ENCODE assay signal across 1 cellular context in the genomic region with DNA sequence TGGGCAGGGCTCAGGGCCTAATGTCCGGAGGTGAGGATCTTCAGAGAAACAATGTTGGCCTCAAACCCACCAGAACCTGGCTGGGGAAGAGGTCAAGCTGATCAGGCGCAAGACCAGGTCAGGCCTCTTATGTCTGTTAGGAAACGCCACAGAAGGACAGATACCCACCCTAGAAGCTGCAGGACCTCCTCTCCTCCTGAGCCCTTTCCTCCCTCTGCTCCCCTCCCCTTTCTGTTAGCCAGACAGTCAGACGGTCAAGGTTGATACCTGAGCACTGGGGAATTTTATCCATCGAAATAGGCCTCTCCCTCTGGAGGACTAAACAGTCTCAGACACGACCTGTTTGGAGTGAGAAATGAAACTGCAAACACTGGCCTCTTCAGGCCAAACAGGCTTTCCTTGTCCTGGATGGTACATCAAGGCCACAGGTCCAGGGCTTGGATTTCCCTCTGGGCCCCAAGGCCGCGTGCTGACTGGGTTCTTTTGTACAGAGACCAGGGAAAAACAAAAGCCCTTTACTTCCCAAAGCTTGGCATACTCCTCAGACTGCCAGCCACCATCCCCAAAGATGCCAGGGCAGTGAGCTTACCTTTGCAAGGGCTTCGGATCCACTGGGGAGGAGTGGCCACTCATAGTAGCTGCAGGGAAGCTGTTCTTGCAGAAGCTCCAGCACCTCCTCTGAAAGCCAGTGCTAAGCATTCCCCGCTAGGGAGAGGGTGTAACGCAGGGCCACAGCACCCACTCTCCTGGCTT.
TF ChIP-seq lines count a peak whose summit lies in the region.

No MANE protein-coding gene starts in this region.

TF ChIP-seq in HepG2, 621 proteins besides CTCF, POLR2A, EP300 and RAD21 (continued from another document and continues in another):
- TF ChIP-seq, protein P1, sequence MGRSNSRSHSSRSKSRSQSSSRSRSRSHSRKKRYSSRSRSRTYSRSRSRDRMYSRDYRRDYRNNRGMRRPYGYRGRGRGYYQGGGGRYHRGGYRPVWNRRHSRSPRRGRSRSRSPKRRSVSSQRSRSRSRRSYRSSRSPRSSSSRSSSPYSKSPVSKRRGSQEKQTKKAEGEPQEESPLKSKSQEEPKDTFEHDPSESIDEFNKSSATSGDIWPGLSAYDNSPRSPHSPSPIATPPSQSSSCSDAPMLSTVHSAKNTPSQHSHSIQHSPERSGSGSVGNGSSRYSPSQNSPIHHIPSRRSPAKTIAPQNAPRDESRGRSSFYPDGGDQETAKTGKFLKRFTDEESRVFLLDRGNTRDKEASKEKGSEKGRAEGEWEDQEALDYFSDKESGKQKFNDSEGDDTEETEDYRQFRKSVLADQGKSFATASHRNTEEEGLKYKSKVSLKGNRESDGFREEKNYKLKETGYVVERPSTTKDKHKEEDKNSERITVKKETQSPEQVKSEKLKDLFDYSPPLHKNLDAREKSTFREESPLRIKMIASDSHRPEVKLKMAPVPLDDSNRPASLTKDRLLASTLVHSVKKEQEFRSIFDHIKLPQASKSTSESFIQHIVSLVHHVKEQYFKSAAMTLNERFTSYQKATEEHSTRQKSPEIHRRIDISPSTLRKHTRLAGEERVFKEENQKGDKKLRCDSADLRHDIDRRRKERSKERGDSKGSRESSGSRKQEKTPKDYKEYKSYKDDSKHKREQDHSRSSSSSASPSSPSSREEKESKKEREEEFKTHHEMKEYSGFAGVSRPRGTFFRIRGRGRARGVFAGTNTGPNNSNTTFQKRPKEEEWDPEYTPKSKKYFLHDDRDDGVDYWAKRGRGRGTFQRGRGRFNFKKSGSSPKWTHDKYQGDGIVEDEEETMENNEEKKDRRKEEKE (IDR thresholded peaks at IDR 0.05): no peak
- TF ChIP-seq IKZF4 (CRISPR knock-in tag; IDR thresholded peaks at IDR 0.05; ENCODE audit: borderline replicate concordance, low read depth, not compliant biosample characterization) (no peak), SKI (IDR thresholded peaks at IDR 0.05; ENCODE audit: partially characterized antibody) (peak; percentile 94), DNMT1 (CRISPR knock-in tag; IDR thresholded peaks at IDR 0.05) (no peak), ZNF441 (CRISPR knock-in tag; IDR thresholded peaks at IDR 0.05; ENCODE audit: borderline replicate concordance) (0 out of 2 replicates have a peak, but pooled peaks have one; percentile 33), ZNF629 (CRISPR knock-in tag; conservative IDR thresholded peaks at IDR 0.05) (no peak; the same call in 1 of the 2 replicates), SSRP1 (CRISPR knock-in tag; IDR thresholded peaks at IDR 0.05) (peak; percentile 91; the same call in 1 of the 2 replicates), POLR2AphosphoS5 (IDR thresholded peaks at IDR 0.05; ENCODE audit: low read depth, low read length) (no peak), ZBTB1 (CRISPR knock-in tag; IDR thresholded peaks at IDR 0.05; ENCODE audit: borderline replicate concordance) (no peak), GTF2F1 (IDR thresholded peaks at IDR 0.05; ENCODE audit: low read length) (no peak), KLF6 (CRISPR knock-in tag; IDR thresholded peaks at IDR 0.05) (0 out of 2 replicates have a peak, but pooled peaks have one; percentile 42), ZNF75D (CRISPR knock-in tag; IDR thresholded peaks at IDR 0.05; ENCODE audit: borderline replicate concordance) (no peak), FIP1L1 (IDR thresholded peaks at IDR 0.05; ENCODE audit: borderline replicate concordance, insufficient read depth, low read depth, low read length) (no peak), ZNF143 (CRISPR knock-in tag; IDR thresholded peaks at IDR 0.05) (no peak), REL (CRISPR knock-in tag; conservative IDR thresholded peaks at IDR 0.05) (no peak), ZNF432 (CRISPR knock-in tag; IDR thresholded peaks at IDR 0.05; ENCODE audit: borderline replicate concordance) (no peak), BORCS8-MEF2B (CRISPR knock-in tag; IDR thresholded peaks at IDR 0.05) (peak; percentile 56; the same call in 1 of the 2 replicates), TBP (CRISPR knock-in tag; IDR thresholded peaks at IDR 0.05) (no peak), ZNF530 (CRISPR knock-in tag; IDR thresholded peaks at IDR 0.05; ENCODE audit: low read depth) (no peak), ZNF839 (CRISPR knock-in tag; IDR thresholded peaks at IDR 0.05; ENCODE audit: borderline replicate concordance) (peak; percentile 78; the same call in 1 of the 2 replicates), HMG20B (CRISPR knock-in tag; conservative IDR thresholded peaks at IDR 0.05) (no peak; the same call in none of the 2 replicates), JUNB (CRISPR knock-in tag; IDR thresholded peaks at IDR 0.05; ENCODE audit: borderline replicate concordance) (no peak), HDAC1 (CRISPR knock-in tag; IDR thresholded peaks at IDR 0.05) (peak; percentile 85; the same call in 1 of the 2 replicates), ZNF205 (CRISPR knock-in tag; IDR thresholded peaks at IDR 0.05) (peak; percentile 88; the same call in 1 of the 2 replicates), ZNF264 (CRISPR knock-in tag; IDR thresholded peaks at IDR 0.05) (0 out of 2 replicates have a peak, but pooled peaks have one; percentile 44), TCF7L2 (IDR thresholded peaks at IDR 0.05; ENCODE audit: low read depth, low read length) (no peak), SP2 (CRISPR knock-in tag; IDR thresholded peaks at IDR 0.05) (no peak), DNMT3B (CRISPR knock-in tag; conservative IDR thresholded peaks at IDR 0.05) (no peak), ZNF567 (CRISPR knock-in tag; IDR thresholded peaks at IDR 0.05; ENCODE audit: borderline replicate concordance) (no peak), ZNF780A (CRISPR knock-in tag; IDR thresholded peaks at IDR 0.05) (no peak), KLF13 (CRISPR knock-in tag; IDR thresholded peaks at IDR 0.05) (no peak), EHMT2 (IDR thresholded peaks at IDR 0.05; ENCODE audit: borderline replicate concordance, low read depth, low read length) (no peak), DR1 (CRISPR knock-in tag; IDR thresholded peaks at IDR 0.05) (no peak), ZNF12 (CRISPR knock-in tag; IDR thresholded peaks at IDR 0.05) (peak; percentile 9; the same call in 1 of the 2 replicates), ZNF224 (CRISPR knock-in tag; IDR thresholded peaks at IDR 0.05) (peak; percentile 56; the same call in 1 of the 2 replicates), TRIM24 (CRISPR knock-in tag; IDR thresholded peaks at IDR 0.05) (no peak), ZNF329 (CRISPR knock-in tag; IDR thresholded peaks at IDR 0.05; ENCODE audit: low read depth) (no peak)
- TF ChIP-seq, protein P2, sequence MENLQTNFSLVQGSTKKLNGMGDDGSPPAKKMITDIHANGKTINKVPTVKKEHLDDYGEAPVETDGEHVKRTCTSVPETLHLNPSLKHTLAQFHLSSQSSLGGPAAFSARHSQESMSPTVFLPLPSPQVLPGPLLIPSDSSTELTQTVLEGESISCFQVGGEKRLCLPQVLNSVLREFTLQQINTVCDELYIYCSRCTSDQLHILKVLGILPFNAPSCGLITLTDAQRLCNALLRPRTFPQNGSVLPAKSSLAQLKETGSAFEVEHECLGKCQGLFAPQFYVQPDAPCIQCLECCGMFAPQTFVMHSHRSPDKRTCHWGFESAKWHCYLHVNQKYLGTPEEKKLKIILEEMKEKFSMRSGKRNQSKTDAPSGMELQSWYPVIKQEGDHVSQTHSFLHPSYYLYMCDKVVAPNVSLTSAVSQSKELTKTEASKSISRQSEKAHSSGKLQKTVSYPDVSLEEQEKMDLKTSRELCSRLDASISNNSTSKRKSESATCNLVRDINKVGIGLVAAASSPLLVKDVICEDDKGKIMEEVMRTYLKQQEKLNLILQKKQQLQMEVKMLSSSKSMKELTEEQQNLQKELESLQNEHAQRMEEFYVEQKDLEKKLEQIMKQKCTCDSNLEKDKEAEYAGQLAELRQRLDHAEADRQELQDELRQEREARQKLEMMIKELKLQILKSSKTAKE (CRISPR knock-in tag; IDR thresholded peaks at IDR 0.05; ENCODE audit: borderline replicate concordance): peak; percentile 98
- TF ChIP-seq, protein P3, sequence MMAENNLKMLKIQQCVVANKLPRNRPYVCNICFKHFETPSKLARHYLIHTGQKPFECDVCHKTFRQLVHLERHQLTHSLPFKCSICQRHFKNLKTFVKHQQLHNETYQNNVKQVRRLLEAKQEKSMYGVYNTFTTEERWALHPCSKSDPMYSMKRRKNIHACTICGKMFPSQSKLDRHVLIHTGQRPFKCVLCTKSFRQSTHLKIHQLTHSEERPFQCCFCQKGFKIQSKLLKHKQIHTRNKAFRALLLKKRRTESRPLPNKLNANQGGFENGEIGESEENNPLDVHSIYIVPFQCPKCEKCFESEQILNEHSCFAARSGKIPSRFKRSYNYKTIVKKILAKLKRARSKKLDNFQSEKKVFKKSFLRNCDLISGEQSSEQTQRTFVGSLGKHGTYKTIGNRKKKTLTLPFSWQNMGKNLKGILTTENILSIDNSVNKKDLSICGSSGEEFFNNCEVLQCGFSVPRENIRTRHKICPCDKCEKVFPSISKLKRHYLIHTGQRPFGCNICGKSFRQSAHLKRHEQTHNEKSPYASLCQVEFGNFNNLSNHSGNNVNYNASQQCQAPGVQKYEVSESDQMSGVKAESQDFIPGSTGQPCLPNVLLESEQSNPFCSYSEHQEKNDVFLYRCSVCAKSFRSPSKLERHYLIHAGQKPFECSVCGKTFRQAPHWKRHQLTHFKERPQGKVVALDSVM (CRISPR knock-in tag; IDR thresholded peaks at IDR 0.05): no peak; the same call in 1 of the 2 replicates
- TF ChIP-seq, protein P4, sequence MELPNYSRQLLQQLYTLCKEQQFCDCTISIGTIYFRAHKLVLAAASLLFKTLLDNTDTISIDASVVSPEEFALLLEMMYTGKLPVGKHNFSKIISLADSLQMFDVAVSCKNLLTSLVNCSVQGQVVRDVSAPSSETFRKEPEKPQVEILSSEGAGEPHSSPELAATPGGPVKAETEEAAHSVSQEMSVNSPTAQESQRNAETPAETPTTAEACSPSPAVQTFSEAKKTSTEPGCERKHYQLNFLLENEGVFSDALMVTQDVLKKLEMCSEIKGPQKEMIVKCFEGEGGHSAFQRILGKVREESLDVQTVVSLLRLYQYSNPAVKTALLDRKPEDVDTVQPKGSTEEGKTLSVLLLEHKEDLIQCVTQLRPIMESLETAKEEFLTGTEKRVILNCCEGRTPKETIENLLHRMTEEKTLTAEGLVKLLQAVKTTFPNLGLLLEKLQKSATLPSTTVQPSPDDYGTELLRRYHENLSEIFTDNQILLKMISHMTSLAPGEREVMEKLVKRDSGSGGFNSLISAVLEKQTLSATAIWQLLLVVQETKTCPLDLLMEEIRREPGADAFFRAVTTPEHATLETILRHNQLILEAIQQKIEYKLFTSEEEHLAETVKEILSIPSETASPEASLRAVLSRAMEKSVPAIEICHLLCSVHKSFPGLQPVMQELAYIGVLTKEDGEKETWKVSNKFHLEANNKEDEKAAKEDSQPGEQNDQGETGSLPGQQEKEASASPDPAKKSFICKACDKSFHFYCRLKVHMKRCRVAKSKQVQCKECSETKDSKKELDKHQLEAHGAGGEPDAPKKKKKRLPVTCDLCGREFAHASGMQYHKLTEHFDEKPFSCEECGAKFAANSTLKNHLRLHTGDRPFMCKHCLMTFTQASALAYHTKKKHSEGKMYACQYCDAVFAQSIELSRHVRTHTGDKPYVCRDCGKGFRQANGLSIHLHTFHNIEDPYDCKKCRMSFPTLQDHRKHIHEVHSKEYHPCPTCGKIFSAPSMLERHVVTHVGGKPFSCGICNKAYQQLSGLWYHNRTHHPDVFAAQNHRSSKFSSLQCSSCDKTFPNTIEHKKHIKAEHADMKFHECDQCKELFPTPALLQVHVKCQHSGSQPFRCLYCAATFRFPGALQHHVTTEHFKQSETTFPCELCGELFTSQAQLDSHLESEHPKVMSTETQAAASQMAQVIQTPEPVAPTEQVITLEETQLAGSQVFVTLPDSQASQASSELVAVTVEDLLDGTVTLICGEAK (IDR thresholded peaks at IDR 0.05): no peak
- TF ChIP-seq, protein P4 (CRISPR knock-in tag; IDR thresholded peaks at IDR 0.05): no peak
